Comparison of ENCODE assay signal across 1 cellular context in the genomic region with DNA sequence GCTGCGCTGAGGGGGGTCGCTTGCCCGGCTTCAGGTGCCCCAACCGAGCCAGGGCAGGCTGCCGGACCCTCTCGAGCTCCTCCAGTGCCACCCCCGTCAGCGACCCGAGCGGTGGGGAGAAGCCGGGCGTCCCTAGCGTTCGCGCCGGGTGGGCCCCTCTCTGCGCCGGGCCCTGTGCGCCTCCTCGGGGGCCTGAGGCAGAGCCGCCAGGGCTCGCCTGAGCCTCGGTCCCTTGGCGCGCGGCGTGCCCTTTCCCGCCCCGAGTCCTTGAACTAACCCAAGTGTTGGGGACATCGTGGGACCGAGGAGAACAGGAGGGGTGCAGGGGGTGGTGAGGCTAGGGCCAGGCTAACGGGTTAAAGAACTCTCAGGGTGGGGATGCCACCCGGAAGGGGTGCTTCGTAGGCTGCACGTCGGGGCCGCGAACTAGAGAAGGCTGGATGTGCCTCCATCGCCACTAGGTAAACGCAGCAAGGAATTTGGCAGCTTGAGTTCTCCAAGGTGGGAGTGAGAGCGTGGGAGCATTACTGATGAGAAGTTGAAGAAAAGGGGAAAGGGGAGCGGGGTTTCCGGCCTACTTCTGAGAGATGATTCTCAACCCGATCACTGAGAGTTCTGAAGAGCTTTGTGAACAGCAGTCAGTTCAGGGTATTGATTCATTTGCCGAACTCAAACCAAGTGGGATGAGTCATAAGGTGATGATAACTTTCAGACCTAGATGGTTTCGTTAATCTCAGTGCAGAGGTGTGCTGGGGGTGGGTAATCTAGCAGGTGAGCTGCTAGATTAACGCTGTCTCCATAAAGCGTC.
TF ChIP-seq lines count a peak whose summit lies in the region.

No MANE protein-coding gene starts in this region.

TF ChIP-seq in K562, 482 proteins besides CTCF, POLR2A, EP300 and RAD21 (continued from another document):
- TF ChIP-seq, protein P1, sequence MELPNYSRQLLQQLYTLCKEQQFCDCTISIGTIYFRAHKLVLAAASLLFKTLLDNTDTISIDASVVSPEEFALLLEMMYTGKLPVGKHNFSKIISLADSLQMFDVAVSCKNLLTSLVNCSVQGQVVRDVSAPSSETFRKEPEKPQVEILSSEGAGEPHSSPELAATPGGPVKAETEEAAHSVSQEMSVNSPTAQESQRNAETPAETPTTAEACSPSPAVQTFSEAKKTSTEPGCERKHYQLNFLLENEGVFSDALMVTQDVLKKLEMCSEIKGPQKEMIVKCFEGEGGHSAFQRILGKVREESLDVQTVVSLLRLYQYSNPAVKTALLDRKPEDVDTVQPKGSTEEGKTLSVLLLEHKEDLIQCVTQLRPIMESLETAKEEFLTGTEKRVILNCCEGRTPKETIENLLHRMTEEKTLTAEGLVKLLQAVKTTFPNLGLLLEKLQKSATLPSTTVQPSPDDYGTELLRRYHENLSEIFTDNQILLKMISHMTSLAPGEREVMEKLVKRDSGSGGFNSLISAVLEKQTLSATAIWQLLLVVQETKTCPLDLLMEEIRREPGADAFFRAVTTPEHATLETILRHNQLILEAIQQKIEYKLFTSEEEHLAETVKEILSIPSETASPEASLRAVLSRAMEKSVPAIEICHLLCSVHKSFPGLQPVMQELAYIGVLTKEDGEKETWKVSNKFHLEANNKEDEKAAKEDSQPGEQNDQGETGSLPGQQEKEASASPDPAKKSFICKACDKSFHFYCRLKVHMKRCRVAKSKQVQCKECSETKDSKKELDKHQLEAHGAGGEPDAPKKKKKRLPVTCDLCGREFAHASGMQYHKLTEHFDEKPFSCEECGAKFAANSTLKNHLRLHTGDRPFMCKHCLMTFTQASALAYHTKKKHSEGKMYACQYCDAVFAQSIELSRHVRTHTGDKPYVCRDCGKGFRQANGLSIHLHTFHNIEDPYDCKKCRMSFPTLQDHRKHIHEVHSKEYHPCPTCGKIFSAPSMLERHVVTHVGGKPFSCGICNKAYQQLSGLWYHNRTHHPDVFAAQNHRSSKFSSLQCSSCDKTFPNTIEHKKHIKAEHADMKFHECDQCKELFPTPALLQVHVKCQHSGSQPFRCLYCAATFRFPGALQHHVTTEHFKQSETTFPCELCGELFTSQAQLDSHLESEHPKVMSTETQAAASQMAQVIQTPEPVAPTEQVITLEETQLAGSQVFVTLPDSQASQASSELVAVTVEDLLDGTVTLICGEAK (IDR thresholded peaks at IDR 0.05): no peak
- TF ChIP-seq, protein P1 (CRISPR knock-in tag; IDR thresholded peaks at IDR 0.05): no peak
- TF ChIP-seq FOXK2 (conservative IDR thresholded peaks at IDR 0.05 in 1 of 2, IDR thresholded peaks at IDR 0.05 in 1 of 2; ENCODE audit: low read depth in 2 of 2) (no peak), GABPB1 (CRISPR knock-in tag; IDR thresholded peaks at IDR 0.05) (no peak), ZNF76 (CRISPR knock-in tag; IDR thresholded peaks at IDR 0.05; ENCODE audit: borderline replicate concordance) (no peak), ZNF41 (CRISPR knock-in tag; conservative IDR thresholded peaks at IDR 0.05) (no peak), ZNF165 (CRISPR knock-in tag; IDR thresholded peaks at IDR 0.05; ENCODE audit: borderline replicate concordance) (no peak), RBFOX2 (IDR thresholded peaks at IDR 0.05; ENCODE audit: low read depth, low read length) (peak; percentile 89), ARHGAP35 (IDR thresholded peaks at IDR 0.05; ENCODE audit: partially characterized antibody) (no peak), MTA3 (IDR thresholded peaks at IDR 0.05; ENCODE audit: borderline replicate concordance) (0 out of 2 replicates have a peak, but pooled peaks have one; percentile 3), ZNF830 (CRISPR knock-in tag; IDR thresholded peaks at IDR 0.05) (no peak), ELF1 (tag; IDR thresholded peaks at IDR 0.05) (no peak; the same call in 1 of the 2 replicates), ZNF24 (IDR thresholded peaks at IDR 0.05) (no peak), PRMT5 (CRISPR knock-in tag; IDR thresholded peaks at IDR 0.05) (no peak), U2AF1 (optimal IDR thresholded peaks at IDR 0.05; ENCODE audit: low read depth, low read length) (no peak), GTF2F1 (IDR thresholded peaks at IDR 0.05; ENCODE audit: low read depth, low read length) (no peak), RBBP5 (IDR thresholded peaks at IDR 0.05; ENCODE audit: borderline replicate concordance, insufficient read depth, low read length, poor library complexity, severe bottlenecking) (peak; percentile 67), SRSF1 (IDR thresholded peaks at IDR 0.05; ENCODE audit: low read depth, low read length) (no peak), FOXA3 (CRISPR knock-in tag; conservative IDR thresholded peaks at IDR 0.05 in 1 of 2, IDR thresholded peaks at IDR 0.05 in 1 of 2) (peak in 1 of 2 experiments; percentile 14; a peak in 1 of 4 replicates), NFYB (IDR thresholded peaks at IDR 0.05; ENCODE audit: extremely low read depth, insufficient read length) (no peak), NFIC (IDR thresholded peaks at IDR 0.05) (no peak; the same call in none of the 2 replicates), HDGF (IDR thresholded peaks at IDR 0.05) (no peak), MEIS2 (IDR thresholded peaks at IDR 0.05; ENCODE audit: partially characterized antibody) (peak; percentile 41), GTF2A2 (tag; IDR thresholded peaks at IDR 0.05) (no peak), SRSF9 (IDR thresholded peaks at IDR 0.05; ENCODE audit: borderline replicate concordance, low read depth, low read length) (no peak), FOSL1 (tag; conservative IDR thresholded peaks at IDR 0.05) (peak; percentile 78), DDX20 (tag; IDR thresholded peaks at IDR 0.05; ENCODE audit: low read depth) (no peak), PML (IDR thresholded peaks at IDR 0.05; ENCODE audit: low read length) (peak; percentile 24; the same call in 1 of the 2 replicates)
- TF ChIP-seq, protein P2, sequence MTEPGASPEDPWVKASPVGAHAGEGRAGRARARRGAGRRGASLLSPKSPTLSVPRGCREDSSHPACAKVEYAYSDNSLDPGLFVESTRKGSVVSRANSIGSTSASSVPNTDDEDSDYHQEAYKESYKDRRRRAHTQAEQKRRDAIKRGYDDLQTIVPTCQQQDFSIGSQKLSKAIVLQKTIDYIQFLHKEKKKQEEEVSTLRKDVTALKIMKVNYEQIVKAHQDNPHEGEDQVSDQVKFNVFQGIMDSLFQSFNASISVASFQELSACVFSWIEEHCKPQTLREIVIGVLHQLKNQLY (CRISPR knock-in tag; conservative IDR thresholded peaks at IDR 0.05): no peak
- TF ChIP-seq, protein P3, sequence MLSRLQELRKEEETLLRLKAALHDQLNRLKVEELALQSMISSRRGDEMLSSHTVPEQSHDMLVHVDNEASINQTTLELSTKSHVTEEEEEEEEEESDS (CRISPR knock-in tag; IDR thresholded peaks at IDR 0.05): no peak
- TF ChIP-seq, protein P4, sequence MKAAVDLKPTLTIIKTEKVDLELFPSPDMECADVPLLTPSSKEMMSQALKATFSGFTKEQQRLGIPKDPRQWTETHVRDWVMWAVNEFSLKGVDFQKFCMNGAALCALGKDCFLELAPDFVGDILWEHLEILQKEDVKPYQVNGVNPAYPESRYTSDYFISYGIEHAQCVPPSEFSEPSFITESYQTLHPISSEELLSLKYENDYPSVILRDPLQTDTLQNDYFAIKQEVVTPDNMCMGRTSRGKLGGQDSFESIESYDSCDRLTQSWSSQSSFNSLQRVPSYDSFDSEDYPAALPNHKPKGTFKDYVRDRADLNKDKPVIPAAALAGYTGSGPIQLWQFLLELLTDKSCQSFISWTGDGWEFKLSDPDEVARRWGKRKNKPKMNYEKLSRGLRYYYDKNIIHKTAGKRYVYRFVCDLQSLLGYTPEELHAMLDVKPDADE (conservative IDR thresholded peaks at IDR 0.05; ENCODE audit: control insufficient read depth, low read depth, low read length): no peak
- TF ChIP-seq, protein P5, sequence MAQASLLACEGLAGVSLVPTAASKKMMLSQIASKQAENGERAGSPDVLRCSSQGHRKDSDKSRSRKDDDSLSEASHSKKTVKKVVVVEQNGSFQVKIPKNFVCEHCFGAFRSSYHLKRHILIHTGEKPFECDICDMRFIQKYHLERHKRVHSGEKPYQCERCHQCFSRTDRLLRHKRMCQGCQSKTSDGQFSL (CRISPR knock-in tag; IDR thresholded peaks at IDR 0.05): peak; percentile 4; the same call in 1 of the 2 replicates
- TF ChIP-seq, protein P5 (tag; IDR thresholded peaks at IDR 0.05): no peak
- TF ChIP-seq, protein P6, sequence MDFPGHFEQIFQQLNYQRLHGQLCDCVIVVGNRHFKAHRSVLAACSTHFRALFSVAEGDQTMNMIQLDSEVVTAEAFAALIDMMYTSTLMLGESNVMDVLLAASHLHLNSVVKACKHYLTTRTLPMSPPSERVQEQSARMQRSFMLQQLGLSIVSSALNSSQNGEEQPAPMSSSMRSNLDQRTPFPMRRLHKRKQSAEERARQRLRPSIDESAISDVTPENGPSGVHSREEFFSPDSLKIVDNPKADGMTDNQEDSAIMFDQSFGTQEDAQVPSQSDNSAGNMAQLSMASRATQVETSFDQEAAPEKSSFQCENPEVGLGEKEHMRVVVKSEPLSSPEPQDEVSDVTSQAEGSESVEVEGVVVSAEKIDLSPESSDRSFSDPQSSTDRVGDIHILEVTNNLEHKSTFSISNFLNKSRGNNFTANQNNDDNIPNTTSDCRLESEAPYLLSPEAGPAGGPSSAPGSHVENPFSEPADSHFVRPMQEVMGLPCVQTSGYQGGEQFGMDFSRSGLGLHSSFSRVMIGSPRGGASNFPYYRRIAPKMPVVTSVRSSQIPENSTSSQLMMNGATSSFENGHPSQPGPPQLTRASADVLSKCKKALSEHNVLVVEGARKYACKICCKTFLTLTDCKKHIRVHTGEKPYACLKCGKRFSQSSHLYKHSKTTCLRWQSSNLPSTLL (IDR thresholded peaks at IDR 0.05): no peak
- TF ChIP-seq, protein P7, sequence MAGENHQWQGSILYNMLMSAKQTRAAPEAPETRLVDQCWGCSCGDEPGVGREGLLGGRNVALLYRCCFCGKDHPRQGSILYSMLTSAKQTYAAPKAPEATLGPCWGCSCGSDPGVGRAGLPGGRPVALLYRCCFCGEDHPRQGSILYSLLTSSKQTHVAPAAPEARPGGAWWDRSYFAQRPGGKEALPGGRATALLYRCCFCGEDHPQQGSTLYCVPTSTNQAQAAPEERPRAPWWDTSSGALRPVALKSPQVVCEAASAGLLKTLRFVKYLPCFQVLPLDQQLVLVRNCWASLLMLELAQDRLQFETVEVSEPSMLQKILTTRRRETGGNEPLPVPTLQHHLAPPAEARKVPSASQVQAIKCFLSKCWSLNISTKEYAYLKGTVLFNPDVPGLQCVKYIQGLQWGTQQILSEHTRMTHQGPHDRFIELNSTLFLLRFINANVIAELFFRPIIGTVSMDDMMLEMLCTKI (IDR thresholded peaks at IDR 0.05; ENCODE audit: partially characterized antibody): no peak
- TF ChIP-seq, protein P8, sequence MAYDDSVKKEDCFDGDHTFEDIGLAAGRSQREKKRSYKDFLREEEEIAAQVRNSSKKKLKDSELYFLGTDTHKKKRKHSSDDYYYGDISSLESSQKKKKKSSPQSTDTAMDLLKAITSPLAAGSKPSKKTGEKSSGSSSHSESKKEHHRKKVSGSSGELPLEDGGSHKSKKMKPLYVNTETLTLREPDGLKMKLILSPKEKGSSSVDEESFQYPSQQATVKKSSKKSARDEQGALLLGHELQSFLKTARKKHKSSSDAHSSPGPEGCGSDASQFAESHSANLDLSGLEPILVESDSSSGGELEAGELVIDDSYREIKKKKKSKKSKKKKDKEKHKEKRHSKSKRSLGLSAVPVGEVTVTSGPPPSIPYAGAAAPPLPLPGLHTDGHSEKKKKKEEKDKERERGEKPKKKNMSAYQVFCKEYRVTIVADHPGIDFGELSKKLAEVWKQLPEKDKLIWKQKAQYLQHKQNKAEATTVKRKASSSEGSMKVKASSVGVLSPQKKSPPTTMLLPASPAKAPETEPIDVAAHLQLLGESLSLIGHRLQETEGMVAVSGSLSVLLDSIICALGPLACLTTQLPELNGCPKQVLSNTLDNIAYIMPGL (CRISPR knock-in tag; IDR thresholded peaks at IDR 0.05): no peak
